ENCODE assay signal across 8 cellular contexts in the genomic region with DNA sequence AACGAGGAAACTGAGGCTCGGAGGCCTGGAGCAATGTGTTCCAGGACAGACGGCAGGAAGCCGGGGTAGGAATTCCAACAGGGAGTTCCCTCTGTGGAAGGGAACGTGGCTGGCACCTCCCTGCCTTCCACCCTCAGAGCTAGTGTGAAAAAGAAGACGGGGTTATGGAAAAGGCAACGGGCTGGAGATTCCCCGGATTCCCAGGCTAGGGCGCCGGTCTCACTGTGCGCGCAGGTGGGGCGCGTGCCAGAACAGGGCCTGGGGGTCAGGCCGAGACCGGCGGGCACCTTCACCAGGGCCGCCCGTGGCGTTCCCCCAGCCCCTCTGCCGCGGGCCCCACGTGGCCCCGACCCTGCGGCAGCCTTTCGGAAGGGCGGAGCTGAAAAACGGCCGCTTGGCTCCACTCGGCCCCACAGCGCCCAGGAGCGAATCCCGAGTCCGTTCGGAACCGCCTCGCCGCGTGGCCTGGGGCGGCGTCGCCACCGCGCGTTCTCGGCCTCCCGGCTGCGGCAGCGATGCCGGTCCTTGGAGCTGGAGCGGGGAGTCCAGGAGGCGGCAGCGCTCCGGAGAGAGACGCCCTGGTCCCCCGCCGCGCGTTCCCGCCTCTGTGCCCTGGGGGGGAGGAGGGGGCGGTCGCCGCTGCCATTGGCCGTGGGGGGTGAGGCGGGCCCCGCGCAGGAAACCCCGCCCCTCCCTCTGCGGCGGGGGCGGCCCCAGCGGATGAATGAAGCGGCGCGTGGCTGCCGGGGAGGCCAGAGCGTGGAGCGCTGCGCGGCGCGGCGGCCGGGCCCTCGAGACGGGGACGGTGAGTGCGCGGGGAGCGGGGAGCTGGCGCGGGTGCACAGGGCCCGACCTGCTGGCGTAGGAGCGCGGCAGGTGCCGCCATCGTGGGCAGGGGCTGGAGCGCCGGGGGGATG. TPM values are rescaled to one million over a fixed set of nuclear protein-coding genes. Genes with fewer than 3 reads are reported as not detected.
DNase-seq lines count a peak whose midpoint lies in the region; ATAC-seq and TF ChIP-seq lines count a peak whose summit lies in the region.

A gene with protein sequence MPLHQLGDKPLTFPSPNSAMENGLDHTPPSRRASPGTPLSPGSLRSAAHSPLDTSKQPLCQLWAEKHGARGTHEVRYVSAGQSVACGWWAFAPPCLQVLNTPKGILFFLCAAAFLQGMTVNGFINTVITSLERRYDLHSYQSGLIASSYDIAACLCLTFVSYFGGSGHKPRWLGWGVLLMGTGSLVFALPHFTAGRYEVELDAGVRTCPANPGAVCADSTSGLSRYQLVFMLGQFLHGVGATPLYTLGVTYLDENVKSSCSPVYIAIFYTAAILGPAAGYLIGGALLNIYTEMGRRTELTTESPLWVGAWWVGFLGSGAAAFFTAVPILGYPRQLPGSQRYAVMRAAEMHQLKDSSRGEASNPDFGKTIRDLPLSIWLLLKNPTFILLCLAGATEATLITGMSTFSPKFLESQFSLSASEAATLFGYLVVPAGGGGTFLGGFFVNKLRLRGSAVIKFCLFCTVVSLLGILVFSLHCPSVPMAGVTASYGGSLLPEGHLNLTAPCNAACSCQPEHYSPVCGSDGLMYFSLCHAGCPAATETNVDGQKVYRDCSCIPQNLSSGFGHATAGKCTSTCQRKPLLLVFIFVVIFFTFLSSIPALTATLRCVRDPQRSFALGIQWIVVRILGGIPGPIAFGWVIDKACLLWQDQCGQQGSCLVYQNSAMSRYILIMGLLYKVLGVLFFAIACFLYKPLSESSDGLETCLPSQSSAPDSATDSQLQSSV (plus strand): TSS at position 755 of the 917 bp plus-strand sequence. CDS start 13,952 bp downstream, outside the sequence.

- peak; percentile 81 to 86 (median 83) for DNase-seq in CD4-positive, alpha-beta memory T cell
- DNase-seq in activated T-cell treated with anti-CD3 and anti-CD28 coated beads, Interleukin-2, amount 50 U/mL, for 72 hours, result peak; percentile 91 to 93
- peak; percentile 35 for DNase-seq in fibroblast of mammary gland (ENCODE audit: low read depth)

- H3K4me1 ChIP-seq in CD4-positive, alpha-beta memory T cell (ENCODE audit: insufficient read depth, low read length), result peaks cover 25% of the 10 kb centered on the region
- peaks cover 14% of the 10 kb centered on the region for H3K4me1 ChIP-seq in HUES6 (ENCODE audit: control insufficient read depth, insufficient read depth, low read length)
- peaks cover 27% of the 10 kb centered on the region for H3K4me1 ChIP-seq in stomach smooth muscle (ENCODE audit: control insufficient read depth, insufficient read depth, low read length)

- H3K36me3 Mint-ChIP-seq in CD4-positive, alpha-beta memory T cell, result no peaks in the 10 kb centered on the region
- no peaks in the 10 kb centered on the region for H3K36me3 Mint-ChIP-seq in activated T-cell treated with anti-CD3 and anti-CD28 coated beads, Interleukin-2, amount 50 U/mL, for 72 hours (ENCODE audit: insufficient read depth in 2 of 2)
- H3K36me3 Mint-ChIP-seq in nephron (ENCODE audit: low read depth), result no peaks in the 10 kb centered on the region

- no peaks in the 10 kb centered on the region for H3K9me3 Mint-ChIP-seq in CD4-positive, alpha-beta memory T cell
- no peaks in the 10 kb centered on the region for H3K9me3 Mint-ChIP-seq in activated T-cell treated with anti-CD3 and anti-CD28 coated beads, Interleukin-2, amount 50 U/mL, for 72 hours
- H3K9me3 Mint-ChIP-seq in nephron, result no peaks in the 10 kb centered on the region

- H3K4me3 Mint-ChIP-seq in CD4-positive, alpha-beta memory T cell, result peak within 1 kb of the TSS; percentile 71 to 84 (median 78)
- H3K4me3 Mint-ChIP-seq in activated T-cell treated with anti-CD3 and anti-CD28 coated beads, Interleukin-2, amount 50 U/mL, for 72 hours, result peak within 1 kb of the TSS; percentile 84 to 91
- H3K4me3 Mint-ChIP-seq in nephron, result peak within 1 kb of the TSS; percentile 68 to 75 (median 74)

- H3K36me3 ChIP-seq in CD4-positive, alpha-beta memory T cell (ENCODE audit: insufficient read depth, low read length), result no peaks in the 10 kb centered on the region
- H3K36me3 ChIP-seq in HUES6 (ENCODE audit: control insufficient read depth, insufficient read depth, low read length) (no peaks in the 10 kb centered on the region), stomach smooth muscle (ENCODE audit: control insufficient read depth in 2 of 2, insufficient read depth in 2 of 2, low read length in 2 of 2) (no peaks in the 10 kb centered on the region)

- intact Hi-C loops in CD4-positive, alpha-beta memory T cell (cut with micrococcal nuclease), result loop anchor here (1.0 kb wide), 3 partner anchors 9 to 255 kb away; a partner anchor contains a TSS

- no peak for TF ChIP-seq CTCF in fibroblast of mammary gland (conservative IDR thresholded peaks at IDR 0.05; ENCODE audit: control insufficient read depth, insufficient read depth, low read depth, low read length)
- TF ChIP-seq CTCF in nephron (IDR thresholded peaks at IDR 0.05; ENCODE audit: unreplicated experiment in 3 of 3), result no peak

- H3K27ac Mint-ChIP-seq in CD4-positive, alpha-beta memory T cell, result peak within 1 kb of the TSS in 6 of 7 donors; percentile 52 to 91 (median 60)
- no peak within 1 kb of the TSS for H3K27ac Mint-ChIP-seq in activated T-cell treated with anti-CD3 and anti-CD28 coated beads, Interleukin-2, amount 50 U/mL, for 72 hours
- H3K27ac Mint-ChIP-seq in nephron, result no peak within 1 kb of the TSS

- H3K4me1 Mint-ChIP-seq in CD4-positive, alpha-beta memory T cell, result peaks cover 0 to 13% (median 8%) of the 10 kb centered on the region in 4 donors
- peaks cover 19% of the 10 kb centered on the region for H3K4me1 Mint-ChIP-seq in activated T-cell treated with anti-CD3 and anti-CD28 coated beads, Interleukin-2, amount 50 U/mL, for 72 hours (ENCODE audit: low read depth)
- no peaks in the 10 kb centered on the region for H3K4me1 Mint-ChIP-seq in nephron

- peaks cover 0 to 4% of the 10 kb centered on the region in 2 donors for H3K27me3 Mint-ChIP-seq in CD4-positive, alpha-beta memory T cell
- H3K27me3 Mint-ChIP-seq in activated T-cell treated with anti-CD3 and anti-CD28 coated beads, Interleukin-2, amount 50 U/mL, for 72 hours (ENCODE audit: low read depth), result peaks cover 13% of the 10 kb centered on the region
- H3K27me3 Mint-ChIP-seq in nephron (ENCODE audit: low read depth), result peaks cover 83% of the 10 kb centered on the region

- peak within 1 kb of the TSS; percentile 29 to 62 for H3K4me3 ChIP-seq in CD4-positive, alpha-beta memory T cell (ENCODE audit: low read length in 2 of 2)
- H3K4me3 ChIP-seq in HUES6 (ENCODE audit: low read depth, low read length) (peak within 1 kb of the TSS; percentile 63), fibroblast of mammary gland (ENCODE audit: control insufficient read depth, low read depth, low read length) (peak within 1 kb of the TSS; percentile 27), stomach smooth muscle (ENCODE audit: low read length in 2 of 2) (peak within 1 kb of the TSS; percentile 52 to 70)

- peak within 1 kb of the TSS; percentile 22 for H3K27ac ChIP-seq in CD4-positive, alpha-beta memory T cell (ENCODE audit: low read depth, low read length)
- no peak within 1 kb of the TSS for H3K27ac ChIP-seq in HUES6 (ENCODE audit: low read depth, low read length)
- no peak within 1 kb of the TSS for H3K27ac ChIP-seq in stomach smooth muscle (ENCODE audit: low read length)

- peak; percentile 62 for ATAC-seq in GM21360 (IDR thresholded peaks at IDR 0.05; ENCODE audit: unreplicated experiment)
- peak; percentile 90 to 92 for ATAC-seq in activated T-cell treated with anti-CD3 and anti-CD28 coated beads, Interleukin-2, amount 50 U/mL, for 72 hours (replicated peaks in 1 of 2)

- CTCF ChIA-PET in CD4-positive, alpha-beta memory T cell (lab: Charles Lee; ENCODE audit: partially characterized antibody), result interaction anchor here (1.3 to 1.5 kb wide), 2 partner anchors 12 to 165 kb away, joined by 3 read pairs; no protein-coding TSS in a partner anchor

- H3K9ac ChIP-seq in HUES6 (ENCODE audit: low read length) (peak within 1 kb of the TSS; percentile 7), stomach smooth muscle (ENCODE audit: low read length in 2 of 2) (peak within 1 kb of the TSS in 1 of 2 donors; percentile 14)

- no peaks in the 10 kb centered on the region for H3K9me3 ChIP-seq in CD4-positive, alpha-beta memory T cell (ENCODE audit: control insufficient read depth in 1 of 2, low read length in 2 of 2)
- H3K9me3 ChIP-seq in HUES6 (ENCODE audit: control insufficient read depth, insufficient read depth, low read depth, low read length), result no peaks in the 10 kb centered on the region
- no peaks in the 10 kb centered on the region for H3K9me3 ChIP-seq in stomach smooth muscle (ENCODE audit: control insufficient read depth in 2 of 2, low read length in 2 of 2)

- H3K27me3 ChIP-seq in CD4-positive, alpha-beta memory T cell (ENCODE audit: insufficient read depth, low read length), result no peaks in the 10 kb centered on the region
- H3K27me3 ChIP-seq in HUES6 (ENCODE audit: control insufficient read depth, insufficient read depth, low read length), result peaks cover 99% of the 10 kb centered on the region
- peaks cover 34 to 46% of the 10 kb centered on the region in 2 donors for H3K27me3 ChIP-seq in stomach smooth muscle (ENCODE audit: control insufficient read depth in 1 of 2, insufficient read depth in 2 of 2, low read length in 2 of 2)

- POLR2A ChIA-PET in CD4-positive, alpha-beta memory T cell (lab: Charles Lee; ENCODE audit: partially characterized antibody), result interaction anchor here (0.5 to 3.3 kb wide), 8 partner anchors 10 to 163 kb away, joined by 3 to 68 read pairs (median 4); a partner anchor contains a TSS

TF ChIP-seq in PFSK-1, 5 proteins besides CTCF, POLR2A, EP300 and RAD21 (continues in another document):
- 0 out of 2 replicates have a peak, but pooled peaks have one; percentile 61 for TF ChIP-seq TAF1 (IDR thresholded peaks at IDR 0.05; ENCODE audit: borderline replicate concordance, insufficient read depth, low read length)

RNA-seq across cellular contexts. Expression of the gene that starts here (rescaled TPM):
- under 1 TPM; 0.97 to 0.99 TPM for total RNA-seq in CD4-positive, alpha-beta memory T cell
- under 1 TPM in 1 of 2 donors, not detected in 1; 0.49 TPM for polyA plus RNA-seq in CD4-positive, alpha-beta memory T cell
- polyA plus RNA-seq in PFSK-1 (2012; ENCODE audit: insufficient read length, low read depth), result 34.3 TPM
- 10 to 100 TPM; 26.1 to 34.6 TPM for total RNA-seq in activated T-cell treated with anti-CD3 and anti-CD28 coated beads, Interleukin-2, amount 50 U/mL, for 72 hours

Comparison
In these comparisons a context has a peak if more than half of its experiments do, and no peak if none do; other contexts are left out.
1. RNA of the gene that starts here (total RNA-seq): 26.1 to 34.6 TPM in activated T-cell treated with anti-CD3 and anti-CD28 coated beads, Interleukin-2, amount 50 U/mL, for 72 hours; 0.97 to 0.99 TPM in CD4-positive, alpha-beta memory T cell; every median in the first group is over 10 times any median in the second.
2. Peak in DNase-seq, H3K4me3 ChIP-seq and H3K27ac ChIP-seq in CD4-positive, alpha-beta memory T cell; RNA of the gene not detected or under 1 TPM.
3. DNase-seq: peak in every context shown above with its lines; median percentile 92 in activated T-cell treated with anti-CD3 and anti-CD28 coated beads, Interleukin-2, amount 50 U/mL, for 72 hours; 83 in CD4-positive, alpha-beta memory T cell; 35 in fibroblast of mammary gland.
4. H3K27ac Mint-ChIP-seq: peak in CD4-positive, alpha-beta memory T cell (6 of 7); none in activated T-cell treated with anti-CD3 and anti-CD28 coated beads, Interleukin-2, amount 50 U/mL, for 72 hours (single experiment) and nephron (0 of 3).
5. Peak in every context shown above with its lines, with median percentiles within 50 percentile points of each other: H3K4me3 ChIP-seq and H3K4me3 Mint-ChIP-seq.